In the genomic region with DNA sequence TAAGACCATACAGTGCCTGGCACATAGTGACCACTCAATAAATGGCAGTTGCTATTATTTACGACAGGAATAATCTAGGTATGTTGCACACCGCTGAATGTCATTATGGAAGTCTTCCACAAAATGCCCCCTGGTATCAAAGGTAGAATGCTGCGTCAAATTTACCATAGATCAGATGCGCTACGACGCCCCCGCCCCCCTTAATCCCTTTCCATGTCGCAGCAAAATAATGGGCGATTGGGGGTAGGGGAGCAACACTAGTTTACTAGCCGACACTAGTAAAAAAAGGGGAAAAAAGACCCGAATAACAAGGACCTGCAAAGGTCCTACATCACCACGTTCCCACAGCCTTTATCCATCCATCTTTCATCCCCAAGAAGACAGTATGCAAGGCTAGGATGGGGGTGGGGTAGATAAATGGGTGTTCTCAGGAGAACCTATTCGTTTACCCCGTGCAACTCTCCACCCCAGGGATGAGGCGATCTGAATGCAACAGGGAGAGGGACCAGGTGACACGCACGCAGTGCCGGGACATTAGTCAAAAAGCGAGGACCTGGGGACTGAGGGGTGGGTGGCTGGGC, we compare ENCODE assay signal across 8 cellular contexts. TPM values are rescaled to one million over a fixed set of nuclear protein-coding genes. Genes with fewer than 3 reads are reported as not detected.
DNase-seq lines count a peak whose midpoint lies in the region; ATAC-seq and TF ChIP-seq lines count a peak whose summit lies in the region.

No MANE protein-coding gene starts in this region.

- peaks cover 0 to 22% (median 6%) of the 10 kb centered on the region in 5 donors for H3K36me3 Mint-ChIP-seq in naive thymus-derived CD4-positive, alpha-beta T cell

- H3K9me3 ChIP-seq in DOHH2 (ENCODE audit: control insufficient read depth, insufficient read depth, low read length), result no peaks in the 10 kb centered on the region
- H3K9me3 ChIP-seq in SU-DHL-6 (ENCODE audit: insufficient read depth, low read length), result no peaks in the 10 kb centered on the region
- no peaks in the 10 kb centered on the region for H3K9me3 ChIP-seq in naive thymus-derived CD4-positive, alpha-beta T cell (ENCODE audit: control insufficient read depth in 2 of 3, low read length in 3 of 3)

- peak overlapping the region; percentile 96 to 100 (median 99) for H3K27ac Mint-ChIP-seq in naive thymus-derived CD4-positive, alpha-beta T cell

- H3K27ac ChIP-seq in DOHH2 (ENCODE audit: low read depth, low read length) (peak overlapping the region; percentile 72), SU-DHL-6 (ENCODE audit: low read depth, low read length) (peak overlapping the region; percentile 89)
- H3K27ac ChIP-seq in naive thymus-derived CD4-positive, alpha-beta T cell (ENCODE audit: low read depth, low read length), result peak overlapping the region; percentile 99

- H3K4me2 ChIP-seq in DOHH2 (ENCODE audit: low read length) (peak overlapping the region; percentile 93), SU-DHL-6 (ENCODE audit: low read depth, low read length, poor library complexity, severe bottlenecking) (peak overlapping the region; percentile 97)

- H3K9me2 ChIP-seq in DOHH2 (replicated peaks; ENCODE audit: control insufficient read depth, low read length) (no peaks in the 10 kb centered on the region), SU-DHL-6 (replicated peaks; ENCODE audit: insufficient read depth, low read length) (no peaks in the 10 kb centered on the region)

- H3K4me3 ChIP-seq in DOHH2 (ENCODE audit: low read length), result peak overlapping the region; percentile 83
- peak overlapping the region; percentile 88 for H3K4me3 ChIP-seq in SU-DHL-6 (ENCODE audit: insufficient read depth, low read length, poor library complexity, severe bottlenecking)
- H3K4me3 ChIP-seq in naive thymus-derived CD4-positive, alpha-beta T cell (ENCODE audit: low read length), result peak overlapping the region; percentile 88

- H3K4me3 Mint-ChIP-seq in naive thymus-derived CD4-positive, alpha-beta T cell, result peak overlapping the region; percentile 92 to 100 (median 98)

- H2AFZ ChIP-seq in SU-DHL-6 (ENCODE audit: low read depth, low read length, severe bottlenecking), result peak overlapping the region; percentile 94

- H4K20me1 ChIP-seq in DOHH2 (ENCODE audit: control insufficient read depth, insufficient read depth, low read depth, low read length) (no peaks in the 10 kb centered on the region), SU-DHL-6 (ENCODE audit: low read depth, low read length) (no peaks in the 10 kb centered on the region)

- H3F3A ChIP-seq in DOHH2 (ENCODE audit: control insufficient read depth, insufficient read depth), result no peaks in the 10 kb centered on the region
- peaks cover 8% of the 10 kb centered on the region; the same call in 1 of the 2 replicates for H3F3A ChIP-seq in SU-DHL-6 (ENCODE audit: insufficient read depth)

- H3K79me2 ChIP-seq in DOHH2 (ENCODE audit: control insufficient read depth, low read length), result peaks cover 72% of the 10 kb centered on the region
- H3K79me2 ChIP-seq in SU-DHL-6 (ENCODE audit: insufficient read depth, low read length), result peaks cover 66% of the 10 kb centered on the region

- ATAC-seq in HG02623 (IDR thresholded peaks at IDR 0.05; ENCODE audit: unreplicated experiment) (peak; percentile 13), GM19452 (IDR thresholded peaks at IDR 0.05; ENCODE audit: unreplicated experiment) (no peak)
- ATAC-seq in naive thymus-derived CD4-positive, alpha-beta T cell, result peak; percentile 9

- peaks cover 0 to 3% (median 0%) of the 10 kb centered on the region in 5 donors for H3K27me3 Mint-ChIP-seq in naive thymus-derived CD4-positive, alpha-beta T cell

- peaks cover 24% of the 10 kb centered on the region for H3K4me1 ChIP-seq in DOHH2 (ENCODE audit: control insufficient read depth, low read length)
- H3K4me1 ChIP-seq in naive thymus-derived CD4-positive, alpha-beta T cell (ENCODE audit: control insufficient read depth in 2 of 2, insufficient read depth in 2 of 2, low read length in 2 of 2), result peaks cover 16 to 17% of the 10 kb centered on the region in 2 donors

- H3K36me3 ChIP-seq in DOHH2 (ENCODE audit: control insufficient read depth, low read length), result no peaks in the 10 kb centered on the region
- H3K36me3 ChIP-seq in SU-DHL-6 (ENCODE audit: low read length), result no peaks in the 10 kb centered on the region
- H3K36me3 ChIP-seq in naive thymus-derived CD4-positive, alpha-beta T cell (ENCODE audit: control insufficient read depth in 2 of 3, insufficient read depth in 3 of 3, low read length in 3 of 3), result peaks cover 0 to 6% (median 0%) of the 10 kb centered on the region in 3 experiments

- H3K27me3 ChIP-seq in DOHH2 (ENCODE audit: control insufficient read depth, low read length) (no peaks in the 10 kb centered on the region), SU-DHL-6 (ENCODE audit: low read length) (no peaks in the 10 kb centered on the region)
- H3K27me3 ChIP-seq in naive thymus-derived CD4-positive, alpha-beta T cell (ENCODE audit: control insufficient read depth in 2 of 2, insufficient read depth in 2 of 2, low read length in 2 of 2), result no peaks in the 10 kb centered on the region

- peak overlapping the region; percentile 86 for H3K9ac ChIP-seq in SU-DHL-6 (ENCODE audit: low read length)

- peaks cover 24 to 82% (median 59%) of the 10 kb centered on the region in 7 donors for H3K4me1 Mint-ChIP-seq in naive thymus-derived CD4-positive, alpha-beta T cell

- peak; percentile 22 for DNase-seq in epidermal melanocyte (ENCODE audit: insufficient read length, low spot score)
- DNase-seq in naive thymus-derived CD4-positive, alpha-beta T cell, result peak in 1 of 9 donors; percentile 34
- DNase-seq in NK-92 treated with Interleukin-12 subunit alpha and Interleukin-12 subunit beta, amount 100 ng/mL, for 24 hours (lab: John Stamatoyannopoulos, UW), result no peak
- DNase-seq in kidney tubule cell (ENCODE audit: low spot score), result no peak

- POLR2A ChIA-PET in naive thymus-derived CD4-positive, alpha-beta T cell (lab: Charles Lee), result interaction anchor here (0.9 to 3.5 kb wide), 16 partner anchors 8 to 1550 kb away, joined by 3 to 55 read pairs (median 6); partner anchors contain the start of gene PPM1B

- CTCF ChIA-PET in naive thymus-derived CD4-positive, alpha-beta T cell (lab: Charles Lee), result interaction anchor here (0.5 to 1.5 kb wide), 5 partner anchors 20 to 119 kb away, joined by 3 to 6 read pairs (median 3); no protein-coding TSS in a partner anchor

- intact Hi-C loops in naive thymus-derived CD4-positive, alpha-beta T cell (cut with micrococcal nuclease), result loop anchor here (1.0 to 10.0 kb wide), 11 partner anchors 124 to 1996 kb away; partner anchors contain the start of genes DYNC2LI1 (in 2 of the 2), PPM1B (in 2 of the 2), PRKCE (in 2 of the 2) and COX7A2L (in 1 of the 2)

- H3K9me3 Mint-ChIP-seq in naive thymus-derived CD4-positive, alpha-beta T cell, result peaks cover 0 to 5% (median 0%) of the 10 kb centered on the region in 11 donors

- TF ChIP-seq CTCF in DOHH2 (IDR thresholded peaks at IDR 0.05; ENCODE audit: low read depth, low read length, poor library complexity, severe bottlenecking), result no peak
- no peak for TF ChIP-seq CTCF in SU-DHL-6 (IDR thresholded peaks at IDR 0.05; ENCODE audit: insufficient read depth, low read length, poor library complexity, severe bottlenecking)

RNA-seq across cellular contexts. Expression of gene PREPL, which starts 0.5 kb away (rescaled TPM):
- total RNA-seq in naive thymus-derived CD4-positive, alpha-beta T cell, result 10 to 100 TPM; 22.0 to 41.9 (median 28.5) TPM
- polyA plus RNA-seq in naive thymus-derived CD4-positive, alpha-beta T cell, result 10 to 100 TPM; 16.8 to 23.8 TPM

RNA-seq across cellular contexts. Expression of gene CAMKMT, which starts 0.9 kb away (rescaled TPM):
- total RNA-seq in naive thymus-derived CD4-positive, alpha-beta T cell, result 10 to 100 TPM; 11.1 to 20.8 (median 18.7) TPM
- 10 to 100 TPM; 15.1 to 17.7 TPM for polyA plus RNA-seq in naive thymus-derived CD4-positive, alpha-beta T cell
